ENCODE assay signal across 20 cellular contexts in the genomic region with DNA sequence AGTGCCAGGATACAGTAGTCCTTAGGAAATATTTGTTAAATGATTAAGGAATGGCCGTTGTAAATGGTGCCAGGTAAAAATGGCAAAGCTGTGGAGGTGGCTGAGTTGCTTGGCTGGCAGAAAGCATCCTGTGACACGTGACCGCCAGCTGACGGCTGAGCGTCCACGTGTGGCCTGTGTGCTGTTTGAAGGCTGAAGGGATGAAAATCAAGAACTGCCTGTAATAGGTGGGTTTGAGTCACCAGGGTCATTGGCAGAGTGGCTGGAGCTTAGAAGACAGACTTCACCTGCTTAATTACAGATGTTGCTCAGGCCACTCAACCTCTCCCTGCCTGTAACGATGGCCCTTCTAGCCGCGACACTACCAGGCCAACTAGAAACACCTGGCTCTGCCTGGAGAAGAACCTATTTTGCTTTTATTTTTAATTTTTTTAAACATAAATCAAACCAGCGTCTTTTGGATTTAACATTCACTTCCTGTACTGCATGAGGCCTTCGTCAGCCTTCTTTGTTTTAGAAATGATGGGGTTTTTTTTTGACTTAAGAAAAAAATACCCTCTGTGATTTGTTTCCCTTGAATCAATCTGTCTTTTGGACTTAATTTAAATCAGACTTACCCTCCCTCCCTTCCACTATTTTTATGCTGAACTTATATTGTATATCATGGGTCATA.
DNase-seq lines count a peak whose midpoint lies in the region; ATAC-seq, FAIRE-seq and TF ChIP-seq lines count a peak whose summit lies in the region.
"Had no signal": no experiment of that assay in that cellular context is flagged by ENCODE, and none has a peak within 500 bp of the region (broad histone marks: within the 10 kb centered on the region; RNA-seq: fewer than 3 reads in every experiment).

No MANE protein-coding gene starts in this region.

- H3K9me3 Mint-ChIP-seq in CD8-positive, alpha-beta T cell, result no peaks in the 10 kb centered on the region
- no peaks in the 10 kb centered on the region for H3K9me3 Mint-ChIP-seq in naive B cell
- H3K9me3 Mint-ChIP-seq: activated T-helper 17 cell treated with anti-CD3 and anti-CD28 coated beads, Interleukin-2, amount 50 U/mL, for 72 hours had no signal

- H3K4me3 Mint-ChIP-seq in CD8-positive, alpha-beta T cell, result no peak overlapping the region
- peak overlapping the region in 4 of 8 donors; percentile 10 to 68 (median 45) for H3K4me3 Mint-ChIP-seq in naive B cell
- H3K4me3 Mint-ChIP-seq: activated T-helper 17 cell treated with anti-CD3 and anti-CD28 coated beads, Interleukin-2, amount 50 U/mL, for 72 hours had no signal

- H3K36me3 ChIP-seq in CD8-positive, alpha-beta T cell (ENCODE audit: insufficient read depth, low read length), result no peaks in the 10 kb centered on the region
- H3K36me3 ChIP-seq: left lung, ovary, WERI-Rb-1 had no signal

- H3K27me3 Mint-ChIP-seq in CD8-positive, alpha-beta T cell (ENCODE audit: low read depth), result no peaks in the 10 kb centered on the region
- no peaks in the 10 kb centered on the region for H3K27me3 Mint-ChIP-seq in naive B cell
- H3K27me3 Mint-ChIP-seq: activated T-helper 17 cell treated with anti-CD3 and anti-CD28 coated beads, Interleukin-2, amount 50 U/mL, for 72 hours had no signal

- no peaks in the 10 kb centered on the region for H3K27me3 ChIP-seq in CD8-positive, alpha-beta T cell (ENCODE audit: insufficient read depth, low read length)
- H3K27me3 ChIP-seq: BE2C, left lung, ovary had no signal

- TF ChIP-seq CTCF in CD8-positive, alpha-beta T cell (IDR thresholded peaks at IDR 0.05), result no peak

- CTCF ChIA-PET in CD8-positive, alpha-beta T cell (lab: Charles Lee), result interaction anchor here (1.2 kb wide), 1 partner anchor 30 kb away, joined by 3 read pairs; no protein-coding TSS in a partner anchor

- H3K27ac Mint-ChIP-seq in CD8-positive, alpha-beta T cell, result peak overlapping the region; percentile 45
- peak overlapping the region; percentile 72 to 90 (median 80) for H3K27ac Mint-ChIP-seq in naive B cell
- H3K27ac Mint-ChIP-seq: activated T-helper 17 cell treated with anti-CD3 and anti-CD28 coated beads, Interleukin-2, amount 50 U/mL, for 72 hours had no signal

- no peaks in the 10 kb centered on the region for H3K9me3 ChIP-seq in CD8-positive, alpha-beta T cell (ENCODE audit: low read length)
- H3K9me3 ChIP-seq: BE2C, left lung, ovary had no signal

- peaks cover 39% of the 10 kb centered on the region for H3K4me1 Mint-ChIP-seq in CD8-positive, alpha-beta T cell (ENCODE audit: low read depth)
- H3K4me1 Mint-ChIP-seq in naive B cell, result peaks cover 37 to 64% (median 63%) of the 10 kb centered on the region in 3 donors

- DNase-seq in CD8-positive, alpha-beta T cell, result no peak
- DNase-seq in GM19239 (ENCODE audit: insufficient read length, low spot score) (no peak), SHP77 (lab: John Stamatoyannopoulos, UW) (peak; percentile 39 to 53), naive B cell (peak; percentile 38), G401 (ENCODE audit: low spot score) (no peak), GM19240 (ENCODE audit: insufficient read length, low spot score) (no peak)
- DNase-seq in activated effector memory CD4-positive, alpha-beta T cell treated with Interleukin-2 at 50 U/mL for 16 hours, result no peak
- DNase-seq: activated CD8-positive, alpha-beta memory T cell treated with anti-CD3 and anti-CD28 coated beads for 24 hours; BE2C; DMS53; left lung; NCI-H1436; NCI-H524; trophoblast cell; WERI-Rb-1 had no signal

- no peak overlapping the region for H3K4me3 ChIP-seq in CD8-positive, alpha-beta T cell (ENCODE audit: low read depth, low read length)
- H3K4me3 ChIP-seq: left lung, ovary, skin epidermis had no signal

- POLR2A ChIA-PET in CD8-positive, alpha-beta T cell (lab: Charles Lee), result interaction anchor here (0.6 to 0.7 kb wide), 2 partner anchors 53 to 278 kb away, joined by 3 to 4 read pairs; no protein-coding TSS in a partner anchor

- H3K36me3 Mint-ChIP-seq in CD8-positive, alpha-beta T cell, result no peaks in the 10 kb centered on the region
- H3K36me3 Mint-ChIP-seq in naive B cell, result peaks cover 0 to 5% of the 10 kb centered on the region in 2 donors

- peak; percentile 33 for FAIRE-seq in GM19239 (lab: Jason Lieb, UNC)

- H3K4me1 ChIP-seq in CD8-positive, alpha-beta T cell (ENCODE audit: insufficient read depth, low read length), result peaks cover 31% of the 10 kb centered on the region

- no peak overlapping the region for H3K27ac ChIP-seq in CD8-positive, alpha-beta T cell (ENCODE audit: low read depth, low read length)
- H3K27ac ChIP-seq: KMS-11, WERI-Rb-1 had no signal

- intact Hi-C loops in CD8-positive, alpha-beta T cell (cut with DNase I, micrococcal nuclease), result no loop called here

- in situ Hi-C loops in G401 (cut with HindIII; ENCODE audit: low sequenced_read_pairs), result no loop called here

- ATAC-seq in CD8-positive, alpha-beta T cell, result peak; percentile 34
- peak; percentile 73 for ATAC-seq in naive B cell (ENCODE audit: low read depth in 2 of 2)
- ATAC-seq: activated T-helper 17 cell treated with anti-CD3 and anti-CD28 coated beads, Interleukin-2, amount 50 U/mL, for 72 hours; left lung; Panc1 had no signal

Comparison
In these comparisons a context has a peak if more than half of its experiments do, and no peak if none do; other contexts are left out.
1. DNase-seq: peak in SHP77 (2 of 2) and naive B cell (single experiment); none in CD8-positive, alpha-beta T cell (0 of 7), GM19239 (single experiment), G401 (single experiment), GM19240 (single experiment) and activated effector memory CD4-positive, alpha-beta T cell treated with Interleukin-2 at 50 U/mL for 16 hours (single experiment).